ENCODE assay signal across 17 cellular contexts in genomic region chr2:155273314-155273713, GRCh38.
"Had no signal": no experiment of that assay in that cellular context is flagged by ENCODE, and none has a peak within 500 bp of the region (broad histone marks: within the 10 kb centered on the region; RNA-seq: fewer than 3 reads in every experiment).

No MANE protein-coding gene starts in this region.

- DNase-seq: islet precursor cell; left ventricle myocardium inferior; mesendoderm; naive B cell; natural killer cell; nephron progenitor cell; occipital lobe; right lobe of liver; stimulated activated CD4-positive, alpha-beta T cell treated with anti-CD3 and anti-CD28 coated beads, Interleukin-1b, Interleukin-23, amount 100 ng/mL, for 48 hours; stimulated activated CD4-positive, alpha-beta T cell treated with anti-CD3 and anti-CD28 coated beads, Interleukin-2, amount 100 ng/mL, for 48 hours; stimulated activated CD4-positive, alpha-beta T cell treated with anti-CD3 and anti-CD28 coated beads, Interleukin-4, amount 100 ng/mL, for 4 hours; stimulated activated CD8-positive, alpha-beta memory T cell treated with anti-CD3 and anti-CD28 coated beads, Interleukin-4, amount 100 ng/mL, for 48 hours; stimulated activated naive CD4-positive, alpha-beta T cell treated with Interleukin-2 at 50 U/mL for 16 hours; stimulated activated naive CD8-positive, alpha-beta T cell treated with anti-CD3 and anti-CD28 coated beads, Interleukin-15, amount 100 ng/mL, for 72 hours; substantia nigra; uterus had no signal

- ATAC-seq: natural killer cell; right lobe of liver; stimulated activated memory B cell treated with anti-CD40 and anti-IgM and Interleukin-4, amounts not matched to agents 10 μg/mL and 1 μg/mL and 100 μg/mL, for 72 hours; stimulated activated naive CD8-positive, alpha-beta T cell treated with anti-CD3 and anti-CD28 coated beads, Interleukin-15, amount 100 ng/mL, for 72 hours had no signal
